In genomic region chr3:160562952-160563351, GRCh38 we compare ENCODE assay signal across 11 cellular contexts. TPM values are rescaled to one million over a fixed set of nuclear protein-coding genes. Genes with fewer than 3 reads are reported as not detected.
DNase-seq lines count a peak whose midpoint lies in the region; ATAC-seq and TF ChIP-seq lines count a peak whose summit lies in the region.
"Had no signal": no experiment of that assay in that cellular context is flagged by ENCODE, and none has a peak within 500 bp of the region (broad histone marks: within the 10 kb centered on the region; RNA-seq: fewer than 3 reads in every experiment).

No MANE protein-coding gene starts in this region.

- H3K79me2 ChIP-seq in mammary epithelial cell (ENCODE audit: insufficient read depth, low read length) = peaks cover 84% of the 10 kb centered on the region

- CTCF ChIA-PET in mammary epithelial cell (lab: Charles Lee; ENCODE audit: low non-redundant PET) = no interaction called here

- H3K9me3 ChIP-seq in CD4-positive, CD25-positive, alpha-beta regulatory T cell (ENCODE audit: control insufficient read depth in 2 of 2, low read length in 2 of 2) = no peaks in the 10 kb centered on the region
- H3K9me3 ChIP-seq in mammary epithelial cell (replicated peaks; ENCODE audit: insufficient read depth, low read length) = no peaks in the 10 kb centered on the region
- H3K9me3 ChIP-seq: SJSA1 had no signal

- peak overlapping the region in 2 of 3 donors; percentile 15 to 93 for H3K27ac Mint-ChIP-seq in CD4-positive, CD25-positive, alpha-beta regulatory T cell
- H3K27ac Mint-ChIP-seq in IgD-negative memory B cell (peak overlapping the region; percentile 25 to 87 (median 59)), nephron progenitor cell (peak overlapping the region; percentile 69)

- no peaks in the 10 kb centered on the region for H3K27me3 ChIP-seq in CD4-positive, CD25-positive, alpha-beta regulatory T cell (ENCODE audit: control insufficient read depth, insufficient read depth, low read length)
- no peaks in the 10 kb centered on the region for H3K27me3 ChIP-seq in mammary epithelial cell (ENCODE audit: insufficient read depth, low read length)
- H3K27me3 ChIP-seq in foreskin keratinocyte = no peaks in the 10 kb centered on the region
- H3K27me3 ChIP-seq: SJSA1 had no signal

- H3K4me3 Mint-ChIP-seq in CD4-positive, CD25-positive, alpha-beta regulatory T cell = peak overlapping the region; percentile 97 to 99 (median 97)
- H3K4me3 Mint-ChIP-seq in IgD-negative memory B cell (peak overlapping the region; percentile 90 to 96 (median 94)), nephron progenitor cell (peak overlapping the region; percentile 99)

- no peak for ATAC-seq in CD4-positive, CD25-positive, alpha-beta regulatory T cell (ENCODE audit: low read depth in 2 of 2)
- ATAC-seq in foreskin keratinocyte = no peak

- intact Hi-C loops in mammary epithelial cell (cut with micrococcal nuclease) = loop anchor here (10.0 kb wide), 2 partner anchors 662 to 702 kb away; partner anchors contain the start of gene NMD3

- DNase-seq in CD4-positive, CD25-positive, alpha-beta regulatory T cell = no peak
- no peak for DNase-seq in mammary epithelial cell
- DNase-seq in nephron progenitor cell = no peak
- DNase-seq in HPDE6-E6E7 (ENCODE audit: extremely low spot score) = no peak
- no peak for DNase-seq in SHP77 (lab: John Stamatoyannopoulos, UW)
- DNase-seq in foreskin keratinocyte = no peak
- DNase-seq in OCI-M2 (lab: John Stamatoyannopoulos, UW; ENCODE audit: unreplicated experiment) = no peak
- DNase-seq: foreskin melanocyte, NCI-H2029 had no signal

- H3K27me3 Mint-ChIP-seq in CD4-positive, CD25-positive, alpha-beta regulatory T cell = no peaks in the 10 kb centered on the region
- no peaks in the 10 kb centered on the region for H3K27me3 Mint-ChIP-seq in IgD-negative memory B cell
- H3K27me3 Mint-ChIP-seq in nephron progenitor cell (ENCODE audit: low read depth, poor library complexity) = peaks cover 11% of the 10 kb centered on the region

- H4K20me1 ChIP-seq in mammary epithelial cell (ENCODE audit: insufficient read depth, low read length) = peaks cover 3% of the 10 kb centered on the region

- in situ Hi-C loops in mammary epithelial cell (cut with MboI; ENCODE audit: low sequenced_read_pairs in 2 of 2) = loop anchor here in 1 of 2 donors (10.0 kb wide), 1 partner anchor 852 kb away; no protein-coding TSS in a partner anchor

- no peak overlapping the region for H3K27ac ChIP-seq in CD4-positive, CD25-positive, alpha-beta regulatory T cell (ENCODE audit: insufficient read depth, low read length, poor library complexity, severe bottlenecking)
- H3K27ac ChIP-seq in mammary epithelial cell (ENCODE audit: insufficient read depth, low read depth, low read length) = peak overlapping the region; percentile 64
- H3K27ac ChIP-seq in foreskin keratinocyte = no peak overlapping the region
- H3K27ac ChIP-seq: SJSA1 had no signal

- no peaks in the 10 kb centered on the region for H3K36me3 ChIP-seq in CD4-positive, CD25-positive, alpha-beta regulatory T cell (ENCODE audit: control insufficient read depth, insufficient read depth, low read length)
- peaks cover 5% of the 10 kb centered on the region for H3K36me3 ChIP-seq in mammary epithelial cell (ENCODE audit: insufficient read depth, low read length)

- H3K36me3 Mint-ChIP-seq in CD4-positive, CD25-positive, alpha-beta regulatory T cell = peaks cover 5% of the 10 kb centered on the region
- H3K36me3 Mint-ChIP-seq in IgD-negative memory B cell (peaks cover 3% of the 10 kb centered on the region), nephron progenitor cell (ENCODE audit: low read depth) (peaks cover 77% of the 10 kb centered on the region)

- H2AFZ ChIP-seq in mammary epithelial cell (ENCODE audit: low read depth, low read length) = no peak overlapping the region

- no TSS peak for BruUV-seq in mammary epithelial cell (replicated peaks; lab: Mats Ljungman, UMichigan)

- no peak overlapping the region for H3K9ac ChIP-seq in mammary epithelial cell (ENCODE audit: insufficient read depth, low read length)

- TF ChIP-seq CTCF in mammary epithelial cell (conservative IDR thresholded peaks at IDR 0.05 in 1 of 2, IDR thresholded peaks at IDR 0.05 in 1 of 2; ENCODE audit: extremely low read depth in 1 of 2, insufficient read depth in 1 of 2, low read depth in 1 of 2, low read length in 2 of 2) = no peak
- TF ChIP-seq CTCF in nephron progenitor cell (IDR thresholded peaks at IDR 0.05) = no peak
- TF ChIP-seq CTCF in foreskin keratinocyte (conservative IDR thresholded peaks at IDR 0.05) = no peak

- H3K9me3 Mint-ChIP-seq in CD4-positive, CD25-positive, alpha-beta regulatory T cell = peaks cover 0 to 3% (median 0%) of the 10 kb centered on the region in 7 donors
- no peaks in the 10 kb centered on the region for H3K9me3 Mint-ChIP-seq in IgD-negative memory B cell
- peaks cover 77% of the 10 kb centered on the region for H3K9me3 Mint-ChIP-seq in nephron progenitor cell

- H3K4me2 ChIP-seq in mammary epithelial cell (ENCODE audit: insufficient read depth, low read depth, low read length) = peak overlapping the region; percentile 87

- H3K4me3 ChIP-seq in CD4-positive, CD25-positive, alpha-beta regulatory T cell (ENCODE audit: low read depth, low read length) = peak overlapping the region; percentile 86
- peak overlapping the region in 2 of 3 experiments; percentile 62 to 72 for H3K4me3 ChIP-seq in mammary epithelial cell (replicated peaks in 1 of 3; ENCODE audit: insufficient read depth in 1 of 3, low read depth in 2 of 3, low read length in 3 of 3)

- WGBS in mammary epithelial cell (ENCODE audit: low coverage, missing lambda C conversion rate) = 97% methylated on average over 3 of the region's 3 CpGs

- H3K4me1 ChIP-seq in CD4-positive, CD25-positive, alpha-beta regulatory T cell (ENCODE audit: control insufficient read depth, insufficient read depth, low read length, poor library complexity, severe bottlenecking) = peaks cover 64% of the 10 kb centered on the region
- H3K4me1 ChIP-seq in mammary epithelial cell (ENCODE audit: insufficient read depth, low read length) = peaks cover 7% of the 10 kb centered on the region
- H3K4me1 ChIP-seq in foreskin keratinocyte = peaks cover 28% of the 10 kb centered on the region

- peaks cover 43 to 80% (median 72%) of the 10 kb centered on the region in 4 donors for H3K4me1 Mint-ChIP-seq in CD4-positive, CD25-positive, alpha-beta regulatory T cell
- peaks cover 58 to 73% (median 66%) of the 10 kb centered on the region in 3 donors for H3K4me1 Mint-ChIP-seq in IgD-negative memory B cell
- peaks cover 30% of the 10 kb centered on the region for H3K4me1 Mint-ChIP-seq in nephron progenitor cell

- dilution Hi-C loops in mammary epithelial cell (cut with HindIII; ENCODE audit: low sequenced_read_pairs) = no loop called here

RNA-seq across cellular contexts. Expression of gene KPNA4, which starts 2.4 kb away (rescaled TPM):
- 55.2 TPM for total RNA-seq in CD4-positive, CD25-positive, alpha-beta regulatory T cell
- polyA plus RNA-seq in CD4-positive, CD25-positive, alpha-beta regulatory T cell = 1 to 10 TPM; 6.9 to 9.5 (median 8.2) TPM
- polyA plus RNA-seq in IgD-negative memory B cell (9.5 TPM), mammary epithelial cell (22.2 TPM), foreskin keratinocyte (13.6 and 15.2 TPM in 2 replicates)
- total RNA-seq in mammary epithelial cell (100 to 1,000 TPM in 1 of 2 donors, 10 to 100 TPM in 1; 54.0 to 104 TPM), foreskin keratinocyte (52.4 and 55.5 TPM in 2 replicates)
- 40.3 TPM for polyA minus RNA-seq in mammary epithelial cell
